In the genomic region with DNA sequence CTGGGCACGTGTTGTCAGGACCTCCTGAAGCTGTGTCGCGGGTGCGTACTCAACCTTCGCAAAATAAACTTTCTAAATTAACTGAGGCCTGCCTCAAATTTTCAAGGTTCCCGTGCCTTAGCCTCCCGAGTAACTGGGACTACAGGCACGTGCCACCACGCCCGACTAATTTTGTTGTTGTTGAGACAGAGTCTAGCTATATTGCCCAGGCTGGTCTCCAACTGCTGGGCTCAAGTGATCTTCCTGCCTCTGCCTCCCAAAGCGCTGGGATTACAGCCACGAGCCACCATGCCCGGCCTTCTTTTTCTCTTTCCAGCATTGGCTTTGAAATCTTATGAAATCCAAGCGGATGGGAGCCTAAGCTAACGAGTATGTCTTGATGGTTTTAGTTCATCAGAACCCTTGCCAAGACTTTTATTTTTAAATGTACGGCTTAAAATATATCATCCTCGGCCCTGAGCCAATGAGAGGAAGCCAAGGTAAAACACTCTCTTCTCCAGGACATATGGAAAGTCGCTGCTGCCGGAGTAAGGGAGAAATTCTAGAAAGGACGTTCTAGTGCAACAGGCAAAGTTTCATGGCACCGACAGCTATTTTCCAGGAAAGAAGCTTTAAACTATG, we compare ENCODE assay signal across 1 cellular context.
TF ChIP-seq lines count a peak whose summit lies in the region.

No MANE protein-coding gene starts in this region.

TF ChIP-seq in HepG2, 621 proteins besides CTCF, POLR2A, EP300 and RAD21:
- TF ChIP-seq FOXA3 (CRISPR knock-in tag; IDR thresholded peaks at IDR 0.05) (no peak), KAT2B (IDR thresholded peaks at IDR 0.05; ENCODE audit: borderline replicate concordance, low read depth, low read length) (no peak), SRSF9 (IDR thresholded peaks at IDR 0.05; ENCODE audit: borderline replicate concordance, insufficient read depth, low read depth, low read length, poor library complexity, severe bottlenecking) (no peak)
- TF ChIP-seq, protein P1, sequence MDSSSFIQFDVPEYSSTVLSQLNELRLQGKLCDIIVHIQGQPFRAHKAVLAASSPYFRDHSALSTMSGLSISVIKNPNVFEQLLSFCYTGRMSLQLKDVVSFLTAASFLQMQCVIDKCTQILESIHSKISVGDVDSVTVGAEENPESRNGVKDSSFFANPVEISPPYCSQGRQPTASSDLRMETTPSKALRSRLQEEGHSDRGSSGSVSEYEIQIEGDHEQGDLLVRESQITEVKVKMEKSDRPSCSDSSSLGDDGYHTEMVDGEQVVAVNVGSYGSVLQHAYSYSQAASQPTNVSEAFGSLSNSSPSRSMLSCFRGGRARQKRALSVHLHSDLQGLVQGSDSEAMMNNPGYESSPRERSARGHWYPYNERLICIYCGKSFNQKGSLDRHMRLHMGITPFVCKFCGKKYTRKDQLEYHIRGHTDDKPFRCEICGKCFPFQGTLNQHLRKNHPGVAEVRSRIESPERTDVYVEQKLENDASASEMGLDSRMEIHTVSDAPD (CRISPR knock-in tag; IDR thresholded peaks at IDR 0.05), result no peak
- TF ChIP-seq, protein P2, sequence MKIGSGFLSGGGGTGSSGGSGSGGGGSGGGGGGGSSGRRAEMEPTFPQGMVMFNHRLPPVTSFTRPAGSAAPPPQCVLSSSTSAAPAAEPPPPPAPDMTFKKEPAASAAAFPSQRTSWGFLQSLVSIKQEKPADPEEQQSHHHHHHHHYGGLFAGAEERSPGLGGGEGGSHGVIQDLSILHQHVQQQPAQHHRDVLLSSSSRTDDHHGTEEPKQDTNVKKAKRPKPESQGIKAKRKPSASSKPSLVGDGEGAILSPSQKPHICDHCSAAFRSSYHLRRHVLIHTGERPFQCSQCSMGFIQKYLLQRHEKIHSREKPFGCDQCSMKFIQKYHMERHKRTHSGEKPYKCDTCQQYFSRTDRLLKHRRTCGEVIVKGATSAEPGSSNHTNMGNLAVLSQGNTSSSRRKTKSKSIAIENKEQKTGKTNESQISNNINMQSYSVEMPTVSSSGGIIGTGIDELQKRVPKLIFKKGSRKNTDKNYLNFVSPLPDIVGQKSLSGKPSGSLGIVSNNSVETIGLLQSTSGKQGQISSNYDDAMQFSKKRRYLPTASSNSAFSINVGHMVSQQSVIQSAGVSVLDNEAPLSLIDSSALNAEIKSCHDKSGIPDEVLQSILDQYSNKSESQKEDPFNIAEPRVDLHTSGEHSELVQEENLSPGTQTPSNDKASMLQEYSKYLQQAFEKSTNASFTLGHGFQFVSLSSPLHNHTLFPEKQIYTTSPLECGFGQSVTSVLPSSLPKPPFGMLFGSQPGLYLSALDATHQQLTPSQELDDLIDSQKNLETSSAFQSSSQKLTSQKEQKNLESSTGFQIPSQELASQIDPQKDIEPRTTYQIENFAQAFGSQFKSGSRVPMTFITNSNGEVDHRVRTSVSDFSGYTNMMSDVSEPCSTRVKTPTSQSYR (CRISPR knock-in tag; IDR thresholded peaks at IDR 0.05; ENCODE audit: borderline replicate concordance), result no peak
